Comparison of ENCODE assay signal across 8 cellular contexts in genomic region chr6:87589693-87590416, GRCh38. TPM values are rescaled to one million over a fixed set of nuclear protein-coding genes. Genes with fewer than 3 reads are reported as not detected.
DNase-seq lines count a peak whose midpoint lies in the region; ATAC-seq and TF ChIP-seq lines count a peak whose summit lies in the region.

Gene ORC3 (plus strand): TSS chr6:87590135. CDS start chr6:87590169, 34 bp downstream.
Gene RARS2 (minus strand): TSS chr6:87589987. CDS start chr6:87589957, 30 bp downstream.

- H3K79me2 ChIP-seq in parathyroid adenoma = peaks cover 71% of the 10 kb centered on the region

- H3K4me3 ChIP-seq in GM12864 (ENCODE audit: low read depth, low read length) (peak within 1 kb of the TSS; percentile 82), parathyroid adenoma (ENCODE audit: low read depth, low read length) (peak within 1 kb of the TSS; percentile 84), tibial nerve (peak within 1 kb of the TSS; percentile 74 to 97 (median 88))

- peak; percentile 100 for ATAC-seq in HG02759 (IDR thresholded peaks at IDR 0.05; ENCODE audit: unreplicated experiment)
- peak; percentile 100 for ATAC-seq in Right ventricle myocardium inferior

- TF ChIP-seq CTCF in GM12864 (IDR thresholded peaks at IDR 0.05; ENCODE audit: low read depth, low read length, missing control alignments) (no peak), parathyroid adenoma (IDR thresholded peaks at IDR 0.05) (no peak), tibial nerve (IDR thresholded peaks at IDR 0.05) (peak in 1 of 5 experiments; percentile 34)

- DNase-seq in GM12864 (ENCODE audit: low read depth) (peak; percentile 77), NCI-H1417 (lab: John Stamatoyannopoulos, UW) (peak; percentile 93 to 96 (median 93)), SW 1271 (lab: John Stamatoyannopoulos, UW) (peak; percentile 71 to 88), Right ventricle myocardium inferior (ENCODE audit: missing footprints) (peak; percentile 99), tibial nerve (ENCODE audit: low spot score in 2 of 2) (peak; percentile 94 to 95)
- DNase-seq in activated naive CD8-positive, alpha-beta T cell treated with anti-CD3 and anti-CD28 coated beads, Interleukin-2, amount 50 U/mL, for 16 hours (ENCODE audit: low read depth, low spot score) = peak; percentile 82

- peak within 1 kb of the TSS; percentile 58 for H3K9ac ChIP-seq in parathyroid adenoma

- no peaks in the 10 kb centered on the region for H3K36me3 ChIP-seq in parathyroid adenoma (ENCODE audit: control insufficient read depth, insufficient read depth, low read length)
- H3K36me3 ChIP-seq in tibial nerve = peaks cover 0 to 22% (median 0%) of the 10 kb centered on the region in 3 donors

- H3K27ac ChIP-seq in parathyroid adenoma (peak within 1 kb of the TSS; percentile 76), tibial nerve (peak within 1 kb of the TSS; percentile 73 to 94 (median 87))

- H3K27me3 ChIP-seq in parathyroid adenoma (ENCODE audit: control insufficient read depth, insufficient read depth, low read length) (no peaks in the 10 kb centered on the region), tibial nerve (no peaks in the 10 kb centered on the region)

- peak; percentile 44 to 80 for TF ChIP-seq POLR2A in tibial nerve (IDR thresholded peaks at IDR 0.05)

- H2AFZ ChIP-seq in parathyroid adenoma = peak within 1 kb of the TSS; percentile 91

- peak; percentile 70 to 90 for TF ChIP-seq EP300 in tibial nerve (IDR thresholded peaks at IDR 0.05)

- H3K9me3 ChIP-seq in parathyroid adenoma (ENCODE audit: control insufficient read depth, low read length) = no peaks in the 10 kb centered on the region
- no peaks in the 10 kb centered on the region for H3K9me3 ChIP-seq in tibial nerve

- peak within 1 kb of the TSS; percentile 89 for H3K4me2 ChIP-seq in parathyroid adenoma (ENCODE audit: low read length)

- 0 to 1% methylated on average over 36 to 45 of the region's 49 CpGs for WGBS in tibial nerve, 2 donors

- H3K4me1 ChIP-seq in parathyroid adenoma (peaks cover 3% of the 10 kb centered on the region), tibial nerve (peaks cover 0 to 70% (median 31%) of the 10 kb centered on the region in 4 donors)

- intact Hi-C loops in Right ventricle myocardium inferior (cut with DNase I) = loop anchor here (5.0 kb wide), 1 partner anchor 112 kb away; the partner anchor contains the start of gene AKIRIN2

RNA-seq across cellular contexts. Expression of gene ORC3, which starts in this region (rescaled TPM):
- total RNA-seq in Right ventricle myocardium inferior = 18.9 TPM
- total RNA-seq in tibial nerve = 10 to 100 TPM; 17.1 to 30.6 (median 22.3) TPM

RNA-seq across cellular contexts. Expression of gene RARS2, which starts in this region (rescaled TPM):
- total RNA-seq in Right ventricle myocardium inferior (18.3 TPM), tibial nerve (10 to 100 TPM; 16.3 to 20.7 (median 18.5) TPM)

Comparison
In these comparisons a context has a peak if more than half of its experiments do, and no peak if none do; other contexts are left out.
1. Peak in every context shown above with its lines: DNase-seq, ATAC-seq, H3K4me3 ChIP-seq and H3K27ac ChIP-seq.